8 cellular contexts compared by ENCODE assay signal in the genomic region with DNA sequence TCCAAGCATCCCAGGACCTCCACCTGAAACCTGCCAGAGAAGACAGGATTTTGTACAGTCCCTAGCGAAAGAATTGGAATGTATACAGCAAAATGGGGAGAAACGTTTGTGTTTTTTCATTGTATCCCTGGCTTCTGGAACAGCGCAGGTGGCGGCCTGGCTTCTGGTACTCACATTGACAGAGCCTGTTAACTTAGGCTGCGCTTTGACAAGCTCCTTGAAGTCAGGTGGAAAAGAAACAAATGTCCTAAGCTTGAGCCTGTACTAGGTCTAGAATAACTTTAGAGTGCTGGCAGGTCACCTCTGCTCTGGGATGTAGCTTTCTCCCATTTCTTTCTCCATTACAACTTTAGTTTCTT.
DNase-seq lines count a peak whose midpoint lies in the region; ATAC-seq, FAIRE-seq and TF ChIP-seq lines count a peak whose summit lies in the region.

No MANE protein-coding gene starts in this region.

- peak overlapping the region; percentile 68 for H2AFZ ChIP-seq in ACC112 (ENCODE audit: low read length, unreplicated experiment)
- peak overlapping the region; percentile 64 for H2AFZ ChIP-seq in MM.1S (ENCODE audit: low read length)
- peak overlapping the region; percentile 63 for H2AFZ ChIP-seq in H1 (ENCODE audit: low read length)

- POLR2A ChIA-PET in H1 (lab: Charles Lee; ENCODE audit: partially characterized antibody) = no interaction called here

- no peak overlapping the region for H3K27ac ChIP-seq in ACC112 (ENCODE audit: low read depth, low read length)
- H3K27ac ChIP-seq in MM.1S (ENCODE audit: low read length) = peak overlapping the region; percentile 82; the same call in 1 of the 2 replicates
- H3K27ac ChIP-seq in H1 (ENCODE audit: low read depth, low read length) = no peak overlapping the region
- H3K27ac ChIP-seq in pancreas = peak overlapping the region; percentile 18 to 91 (median 56)
- no peak overlapping the region for H3K27ac ChIP-seq in WERI-Rb-1

- no peak overlapping the region for H2BK5ac ChIP-seq in H1 (ENCODE audit: low read depth, low read length)

- DNase-seq in MM.1S (no peak), H1 (ENCODE audit: low read depth in 1 of 2, low spot score in 2 of 2) (no peak), pancreas (no peak), WERI-Rb-1 (no peak), HCEC 1CT (no peak), SW480 (ENCODE audit: low spot score) (no peak)

- no peak overlapping the region for H4K5ac ChIP-seq in H1 (ENCODE audit: insufficient read length, low read depth, low read length)

- H3K56ac ChIP-seq in H1 (replicated peaks; ENCODE audit: insufficient read length, low read depth, low read length) = no peak overlapping the region

- TF ChIP-seq EP300 in H1 (IDR thresholded peaks at IDR 0.05; ENCODE audit: borderline replicate concordance in 1 of 2, low read depth in 2 of 2, low read length in 2 of 2) = no peak

- H3K79me2 ChIP-seq in ACC112 (ENCODE audit: control insufficient read depth, insufficient read depth, low read length, unreplicated experiment) (no peaks in the 10 kb centered on the region), MM.1S (ENCODE audit: low read length) (no peaks in the 10 kb centered on the region), H1 (ENCODE audit: control insufficient read depth in 1 of 2, insufficient read depth in 2 of 2, low read length in 2 of 2) (no peaks in the 10 kb centered on the region)

- H3K4me3 ChIP-seq in ACC112 (ENCODE audit: low read depth, low read length) (no peak overlapping the region), MM.1S (ENCODE audit: low read length) (no peak overlapping the region), H1 (ENCODE audit: extremely low read depth in 1 of 4, insufficient read depth in 2 of 4, low read depth in 3 of 4, low read length in 4 of 4) (no peak overlapping the region), pancreas (no peak overlapping the region), WERI-Rb-1 (ENCODE audit: low read depth, low read length) (no peak overlapping the region)

- CTCF ChIA-PET in H1 (lab: Charles Lee; ENCODE audit: partially characterized antibody) = interaction anchor here (0.6 to 4.2 kb wide), 21 partner anchors 10 to 870 kb away, joined by 3 to 28 read pairs (median 4); no protein-coding TSS in a partner anchor

- H4K91ac ChIP-seq in H1 (replicated peaks; ENCODE audit: insufficient read length, low read length) = peak overlapping the region; percentile 3

- no peaks in the 10 kb centered on the region for H3K79me1 ChIP-seq in H1 (ENCODE audit: low read depth, low read length)

- TF ChIP-seq POLR2A in H1 (IDR thresholded peaks at IDR 0.05; ENCODE audit: control extremely low read depth in 1 of 2, low read depth in 2 of 2, low read length in 2 of 2) = no peak

- H3K23ac ChIP-seq in H1 (ENCODE audit: insufficient read length) = no peak overlapping the region

- H2BK12ac ChIP-seq in H1 (ENCODE audit: low read depth, low read length) = 0 out of 2 replicates have a peak overlapping the region, but pooled peaks have one; percentile 61

- H3K9me3 ChIP-seq in MM.1S (replicated peaks; ENCODE audit: insufficient read depth, low read length) (no peaks in the 10 kb centered on the region), H1 (ENCODE audit: insufficient read depth in 2 of 2, low read depth in 1 of 2, low read length in 1 of 2) (peaks cover 0 to 6% of the 10 kb centered on the region in 2 experiments; a peak in 1 of 4 replicates), pancreas (no peaks in the 10 kb centered on the region), WERI-Rb-1 (ENCODE audit: severe bottlenecking) (peaks cover 5% of the 10 kb centered on the region)

- H3K9ac ChIP-seq in MM.1S (ENCODE audit: low read length) = peak overlapping the region; percentile 36; the same call in 1 of the 2 replicates
- H3K9ac ChIP-seq in H1 (replicated peaks in 1 of 4; ENCODE audit: extremely low read depth in 1 of 4, low read depth in 3 of 4, low read length in 3 of 4) = no peak overlapping the region

- H2AK5ac ChIP-seq in H1 (ENCODE audit: low read depth, low read length) = no peak overlapping the region

- H3F3A ChIP-seq in MM.1S (ENCODE audit: insufficient read depth, low read length) = peaks cover 15% of the 10 kb centered on the region

- no peak overlapping the region for H3K4ac ChIP-seq in H1 (replicated peaks; ENCODE audit: insufficient read length, low read depth, low read length)

- no peak overlapping the region for H2BK20ac ChIP-seq in H1 (ENCODE audit: low read length)

- no peak overlapping the region for H2BK120ac ChIP-seq in H1 (replicated peaks; ENCODE audit: low read depth, low read length)

- H3K27me3 ChIP-seq in ACC112 (ENCODE audit: insufficient read depth, low read length) (no peaks in the 10 kb centered on the region), MM.1S (replicated peaks; ENCODE audit: insufficient read depth, low read length) (no peaks in the 10 kb centered on the region), H1 (replicated peaks in 1 of 4; ENCODE audit: control insufficient read depth in 3 of 4, extremely low read depth in 1 of 4, insufficient read depth in 3 of 4, low read length in 3 of 4) (no peaks in the 10 kb centered on the region), pancreas (no peaks in the 10 kb centered on the region), WERI-Rb-1 (ENCODE audit: insufficient read depth, low read depth, severe bottlenecking) (no peaks in the 10 kb centered on the region)

- no peak overlapping the region for H4K8ac ChIP-seq in H1 (ENCODE audit: extremely low read depth, insufficient read depth, low read length)

- intact Hi-C loops in pancreas (cut with DNase I) = loop anchor here in 2 of 3 donors (10.0 kb wide), 3 partner anchors 64 to 364 kb away; no protein-coding TSS in a partner anchor

- TF ChIP-seq CTCF in MM.1S (IDR thresholded peaks at IDR 0.05; ENCODE audit: low read length) = no peak
- no peak for TF ChIP-seq CTCF in H1 (IDR thresholded peaks at IDR 0.05; ENCODE audit: control extremely low read depth in 1 of 3, insufficient read depth in 1 of 3, low read depth in 1 of 3, low read length in 3 of 3)
- TF ChIP-seq CTCF in pancreas (IDR thresholded peaks at IDR 0.05) = no peak
- TF ChIP-seq CTCF in WERI-Rb-1 (IDR thresholded peaks at IDR 0.05; ENCODE audit: low read depth, low read length) = no peak

- ATAC-seq in pancreas = peak; percentile 0 to 2 (median 2)
- no peak for ATAC-seq in HG02642 (IDR thresholded peaks at IDR 0.05; ENCODE audit: poor library complexity, unreplicated experiment)

- FAIRE-seq in H1 (lab: Jason Lieb, UNC) = no peak
- no peak for FAIRE-seq in pancreas (lab: Jason Lieb, UNC)

- H4K20me1 ChIP-seq in MM.1S (ENCODE audit: insufficient read depth, low read length) (no peaks in the 10 kb centered on the region), H1 (replicated peaks in 1 of 2; ENCODE audit: control insufficient read depth in 1 of 2, insufficient read depth in 2 of 2, low read length in 2 of 2) (no peaks in the 10 kb centered on the region)

- peaks cover 25% of the 10 kb centered on the region for H3K4me1 ChIP-seq in ACC112 (ENCODE audit: control insufficient read depth, insufficient read depth, low read length, unreplicated experiment)
- peaks cover 17% of the 10 kb centered on the region for H3K4me1 ChIP-seq in MM.1S (ENCODE audit: low read length)
- H3K4me1 ChIP-seq in H1 (replicated peaks in 1 of 4; ENCODE audit: control insufficient read depth in 3 of 4, insufficient read depth in 4 of 4, low read length in 3 of 4) = peaks cover 0 to 3% (median under 1%) of the 10 kb centered on the region in 4 experiments; a peak in 1 of 7 replicates
- H3K4me1 ChIP-seq in pancreas = peaks cover 12 to 18% (median 15%) of the 10 kb centered on the region in 3 donors

- no peaks in the 10 kb centered on the region for H3K23me2 ChIP-seq in H1 (ENCODE audit: low read depth, low read length)

- no peak overlapping the region for H2BK15ac ChIP-seq in H1 (ENCODE audit: low read length)

- 86% methylated on average over 5 of the region's 5 CpGs; no CpG with 5 or more reads in 1 of the 2 experiments for WGBS in H1 (ENCODE audit: extremely low coverage in 1 of 2, insufficient coverage in 1 of 2, insufficient read length in 1 of 2, insufficient replicate concordance in 2 of 2, low coverage in 1 of 2, low lambda C conversion rate in 2 of 2, missing lambda C conversion rate in 1 of 2), 2 experiments
- 41 to 49% methylated on average over 5 of the region's 5 CpGs for WGBS in pancreas, 2 donors

- no peak overlapping the region for H3K14ac ChIP-seq in H1 (ENCODE audit: insufficient read length)

- no peak overlapping the region for H3K18ac ChIP-seq in H1 (ENCODE audit: extremely low read depth, low read length)

- no peaks in the 10 kb centered on the region for H3K36me3 ChIP-seq in ACC112 (ENCODE audit: insufficient read depth, low read length)
- H3K36me3 ChIP-seq in MM.1S (replicated peaks; ENCODE audit: insufficient read depth, low read length) = no peaks in the 10 kb centered on the region
- H3K36me3 ChIP-seq in H1 (ENCODE audit: control insufficient read depth in 2 of 4, insufficient read depth in 4 of 4, low read length in 3 of 4) = no peaks in the 10 kb centered on the region
- no peaks in the 10 kb centered on the region for H3K36me3 ChIP-seq in pancreas
- H3K36me3 ChIP-seq in WERI-Rb-1 = no peaks in the 10 kb centered on the region

- no peak for TF ChIP-seq RAD21 in H1 (IDR thresholded peaks at IDR 0.05 in 1 of 2, conservative IDR thresholded peaks at IDR 0.05 in 1 of 2; ENCODE audit: low read depth in 2 of 2, low read length in 2 of 2)

- H3K4me2 ChIP-seq in MM.1S (ENCODE audit: low read depth, low read length) (peak overlapping the region; percentile 92; the same call in 1 of the 2 replicates), H1 (ENCODE audit: insufficient read depth in 1 of 2, low read depth in 2 of 2, low read length in 2 of 2) (no peak overlapping the region)

- no peaks in the 10 kb centered on the region for H3K9me2 ChIP-seq in MM.1S (replicated peaks; ENCODE audit: insufficient read depth, low read length)

TF ChIP-seq in H1, 55 proteins besides CTCF, POLR2A, EP300 and RAD21 (continues in another document):
- TF ChIP-seq EZH2 (IDR thresholded peaks at IDR 0.05; ENCODE audit: low read depth, low read length, severe bottlenecking) = no peak
- no peak for TF ChIP-seq ZNF274 (IDR thresholded peaks at IDR 0.05; ENCODE audit: borderline replicate concordance, extremely low read depth, low read length)
- TF ChIP-seq KDM5A (IDR thresholded peaks at IDR 0.05; ENCODE audit: low read length) = no peak
- TF ChIP-seq, protein P1, sequence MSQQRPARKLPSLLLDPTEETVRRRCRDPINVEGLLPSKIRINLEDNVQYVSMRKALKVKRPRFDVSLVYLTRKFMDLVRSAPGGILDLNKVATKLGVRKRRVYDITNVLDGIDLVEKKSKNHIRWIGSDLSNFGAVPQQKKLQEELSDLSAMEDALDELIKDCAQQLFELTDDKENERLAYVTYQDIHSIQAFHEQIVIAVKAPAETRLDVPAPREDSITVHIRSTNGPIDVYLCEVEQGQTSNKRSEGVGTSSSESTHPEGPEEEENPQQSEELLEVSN (IDR thresholded peaks at IDR 0.05) = no peak
- no peak for TF ChIP-seq CBX5 (IDR thresholded peaks at IDR 0.05; ENCODE audit: low read depth, low read length)
- TF ChIP-seq NANOG (IDR thresholded peaks at IDR 0.05; ENCODE audit: insufficient read depth, low read depth, low read length, poor library complexity, severe bottlenecking) = no peak

Comparison
In these comparisons a context has a peak if more than half of its experiments do, and no peak if none do; other contexts are left out.
1. H3K27ac ChIP-seq: peak in MM.1S (single experiment) and pancreas (4 of 4); none in ACC112 (single experiment), H1 (single experiment) and WERI-Rb-1 (single experiment).
2. Peak in every context shown above with its lines, with median percentiles within 50 percentile points of each other: H2AFZ ChIP-seq.